20 cellular contexts compared by ENCODE assay signal in the genomic region with DNA sequence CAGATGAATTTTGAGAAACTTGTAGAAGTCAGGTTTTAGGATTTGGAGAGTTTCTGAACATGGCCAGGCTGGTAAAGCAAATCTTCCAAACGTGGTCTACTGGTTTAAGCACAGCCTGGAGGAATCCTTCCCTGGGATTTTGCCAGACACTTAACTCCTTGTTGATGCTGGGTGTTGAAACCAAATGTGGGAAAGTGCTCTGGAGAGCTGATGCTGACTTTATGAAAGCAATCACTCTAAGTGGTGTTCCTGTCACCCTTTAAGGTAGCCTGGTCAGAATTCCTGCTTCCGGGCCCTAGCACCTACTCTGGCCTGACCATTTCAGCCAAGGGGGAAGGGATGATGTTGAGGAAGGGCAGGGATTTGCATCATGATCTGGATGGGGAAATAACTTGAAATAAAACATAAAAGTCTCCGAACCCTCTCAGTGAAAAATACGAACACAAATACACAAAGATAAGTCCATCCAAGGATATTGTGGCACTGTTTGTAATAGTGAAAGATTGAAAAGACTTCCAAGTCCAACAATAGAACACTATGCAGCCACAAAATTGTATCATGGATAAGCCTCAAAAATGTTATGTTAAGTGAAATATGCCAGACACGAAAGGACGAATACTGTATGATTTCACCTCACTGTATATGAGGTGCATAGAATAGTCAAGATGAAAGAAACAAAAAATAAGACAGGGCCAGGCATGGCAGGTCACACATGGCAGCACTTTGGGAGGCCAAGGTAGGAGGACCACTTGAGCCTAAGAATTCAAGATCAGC. TPM values are rescaled to one million over a fixed set of nuclear protein-coding genes. Genes with fewer than 3 reads are reported as not detected.
DNase-seq lines count a peak whose midpoint lies in the region; ATAC-seq and TF ChIP-seq lines count a peak whose summit lies in the region.
"Had no signal": no experiment of that assay in that cellular context is flagged by ENCODE, and none has a peak within 500 bp of the region (broad histone marks: within the 10 kb centered on the region; RNA-seq: fewer than 3 reads in every experiment).

No MANE protein-coding gene starts in this region.

- H3K9me3 Mint-ChIP-seq in activated naive CD8-positive, alpha-beta T cell treated with anti-CD3 and anti-CD28 coated beads, Interleukin-2, amount 50 U/mL, for 24 hours: no peaks in the 10 kb centered on the region

- H3K9me3 ChIP-seq in Panc1 (ENCODE audit: control insufficient read depth, insufficient read depth, low read depth, low read length) (no peaks in the 10 kb centered on the region), osteoblast (ENCODE audit: low read depth, low read length) (no peaks in the 10 kb centered on the region)
- H3K9me3 ChIP-seq: uterus had no signal

- H4K20me1 ChIP-seq in osteoblast (ENCODE audit: insufficient read depth, low read length): no peaks in the 10 kb centered on the region

- peaks cover 9% of the 10 kb centered on the region for H3K4me1 ChIP-seq in Panc1 (ENCODE audit: control insufficient read depth, insufficient read depth, low read length)
- peaks cover 26% of the 10 kb centered on the region for H3K4me1 ChIP-seq in osteoblast (ENCODE audit: insufficient read depth, low read length)
- H3K4me1 ChIP-seq: uterus had no signal

- no peak overlapping the region for H3K27ac Mint-ChIP-seq in activated naive CD8-positive, alpha-beta T cell treated with anti-CD3 and anti-CD28 coated beads, Interleukin-2, amount 50 U/mL, for 24 hours
- H3K27ac Mint-ChIP-seq: activated naive CD8-positive, alpha-beta T cell had no signal

- peak overlapping the region; percentile 64 for H3K4me2 ChIP-seq in osteoblast (ENCODE audit: insufficient read depth, low read length)

- H3K4me1 Mint-ChIP-seq in activated naive CD8-positive, alpha-beta T cell treated with anti-CD3 and anti-CD28 coated beads, Interleukin-2, amount 50 U/mL, for 24 hours: no peaks in the 10 kb centered on the region

- H3K36me3 Mint-ChIP-seq in activated naive CD8-positive, alpha-beta T cell treated with anti-CD3 and anti-CD28 coated beads, Interleukin-2, amount 50 U/mL, for 24 hours (ENCODE audit: low read depth): no peaks in the 10 kb centered on the region
- H3K36me3 Mint-ChIP-seq: activated naive CD8-positive, alpha-beta T cell had no signal

- H2AFZ ChIP-seq in osteoblast (ENCODE audit: low read length): no peak overlapping the region

- H3K79me2 ChIP-seq in osteoblast (ENCODE audit: insufficient read depth, low read length): no peaks in the 10 kb centered on the region

- POLR2A ChIA-PET in Panc1 (lab: Charles Lee): no interaction called here

- no peaks in the 10 kb centered on the region for H3K27me3 ChIP-seq in Panc1 (ENCODE audit: control insufficient read depth, insufficient read depth, low read length)
- H3K27me3 ChIP-seq in osteoblast (ENCODE audit: insufficient read depth, low read length): no peaks in the 10 kb centered on the region
- H3K27me3 ChIP-seq: uterus had no signal

- ATAC-seq in Panc1 (peak; percentile 14; the same call in 1 of the 2 replicates), esophagus mucosa (peak; percentile 51)
- no peak for ATAC-seq in activated naive CD8-positive, alpha-beta T cell treated with anti-CD3 and anti-CD28 coated beads, Interleukin-2, amount 50 U/mL, for 24 hours
- ATAC-seq: stimulated activated naive CD8-positive, alpha-beta T cell treated with anti-CD3 and anti-CD28 coated beads, Interleukin-15, Interleukin-2, amounts not matched to agents 100 U/mL and 50 U/mL, for 24 hours had no signal

- in situ Hi-C loops in Panc1 (cut with HindIII; ENCODE audit: low pct_unique_long_range_greater_than_20kb, low sequenced_read_pairs): no loop called here

- no peaks in the 10 kb centered on the region for H3K36me3 ChIP-seq in Panc1 (ENCODE audit: control insufficient read depth, insufficient read depth, low read length)
- H3K36me3 ChIP-seq in osteoblast (ENCODE audit: insufficient read depth, low read length): no peaks in the 10 kb centered on the region
- H3K36me3 ChIP-seq: uterus had no signal

- CTCF ChIA-PET in Panc1 (lab: Charles Lee): no interaction called here

- H3K27ac ChIP-seq in Panc1 (ENCODE audit: low read length) (peak overlapping the region; percentile 41; the same call in 1 of the 2 replicates), osteoblast (ENCODE audit: low read depth, low read length) (peak overlapping the region; percentile 53)
- H3K27ac ChIP-seq: C4-2B, uterus had no signal

- intact Hi-C loops in Panc1 (cut with micrococcal nuclease; ENCODE audit: unreplicated experiment): no loop called here

- TF ChIP-seq CTCF in AG10803 (conservative IDR thresholded peaks at IDR 0.05; ENCODE audit: low read length) (no peak), Panc1 (IDR thresholded peaks at IDR 0.05) (no peak), osteoblast (IDR thresholded peaks at IDR 0.05; ENCODE audit: extremely low read depth, low read depth, low read length) (no peak)

- peaks cover 2% of the 10 kb centered on the region for H3K27me3 Mint-ChIP-seq in activated naive CD8-positive, alpha-beta T cell treated with anti-CD3 and anti-CD28 coated beads, Interleukin-2, amount 50 U/mL, for 24 hours

- no peak overlapping the region for H3K4me3 ChIP-seq in AG10803 (ENCODE audit: low read length)
- H3K4me3 ChIP-seq in Panc1 (ENCODE audit: low read depth in 2 of 2, low read length in 2 of 2): no peak overlapping the region
- peak overlapping the region; percentile 24 for H3K4me3 ChIP-seq in osteoblast (ENCODE audit: insufficient read depth, low read length)
- H3K4me3 ChIP-seq: uterus had no signal

- H3K4me3 Mint-ChIP-seq in activated naive CD8-positive, alpha-beta T cell treated with anti-CD3 and anti-CD28 coated beads, Interleukin-2, amount 50 U/mL, for 24 hours: no peak overlapping the region
- H3K4me3 Mint-ChIP-seq: activated naive CD8-positive, alpha-beta T cell had no signal

- no TSS peak for BruUV-seq in Panc1 (replicated peaks; lab: Mats Ljungman, UMichigan)

- DNase-seq in AG10803 (ENCODE audit: low read depth) (peak; percentile 43), Panc1 (ENCODE audit: low read depth, low spot score) (no peak), osteoblast (ENCODE audit: insufficient read length, low spot score, missing footprints) (no peak), AG08395 (ENCODE audit: low spot score) (no peak), AG20443 (ENCODE audit: low spot score) (no peak), SIG-M5 (lab: John Stamatoyannopoulos, UW) (no peak)
- DNase-seq in activated naive CD8-positive, alpha-beta T cell treated with anti-CD3 and anti-CD28 coated beads, Interleukin-2, amount 50 U/mL, for 24 hours: no peak
- DNase-seq: activated CD4-positive, alpha-beta T cell treated with anti-CD3 and anti-CD28 coated beads for 4 hours; activated T-cell treated with anti-CD3 and anti-CD28 coated beads for 4 hours; cortex of kidney; DND-41; NCI-H1105; Right ventricle myocardium superior; stimulated activated naive CD8-positive, alpha-beta T cell treated with anti-CD3 and anti-CD28 coated beads, Interleukin-15, Interleukin-2, amounts not matched to agents 100 U/mL and 50 U/mL, for 24 hours; T-helper 9 cell; uterus had no signal

RNA-seq across cellular contexts. Expression of a gene that starts 57.7 kb away (rescaled TPM):
- total RNA-seq in Panc1 (2021; ENCODE audit: unreplicated experiment) (0.33 TPM), esophagus mucosa (0.48 TPM), osteoblast (under 0.01 TPM in 2 replicates)
- polyA plus RNA-seq in Panc1 (2012; ENCODE audit: insufficient read length): 0.15 TPM
- total RNA-seq: lung microvascular endothelial cell had no signal
